Comparison of ENCODE assay signal across 11 cellular contexts in genomic region chr18:3051718-3052410, GRCh38. TPM values are rescaled to one million over a fixed set of nuclear protein-coding genes. Genes with fewer than 3 reads are reported as not detected.
A peak's percentile ranks its signal among the peaks of the same experiment; 100 is the strongest.
DNase-seq lines count a peak whose midpoint lies in the region; ATAC-seq lines count a peak whose summit lies in the region.
"Had no signal": no experiment of that assay in that cellular context is flagged by ENCODE, and none has a peak within 500 bp of the region (broad histone marks: within the 10 kb centered on the region; RNA-seq: fewer than 3 reads in every experiment).

No MANE protein-coding gene starts in this region.

- H3K4me3 Mint-ChIP-seq in activated CD4-positive, alpha-beta T cell treated with anti-CD3 and anti-CD28 coated beads for 36 hours: no peak overlapping the region
- no peak overlapping the region for H3K4me3 Mint-ChIP-seq in activated naive CD8-positive, alpha-beta T cell treated with anti-CD3 and anti-CD28 coated beads, Interleukin-2, amount 10 ng/mL, durations not matched to agents 7 days and 5 days

- DNase-seq in activated CD4-positive, alpha-beta T cell treated with anti-CD3 and anti-CD28 coated beads for 36 hours: no peak
- no peak for DNase-seq in activated CD4-positive, alpha-beta T cell treated with anti-CD3 and anti-CD28 coated beads for 48 hours
- DNase-seq in NCI-H2029 treated with DMSO at 0.1 percent for 48 hours (lab: John Stamatoyannopoulos, UW): peak; percentile 21
- DNase-seq in activated naive CD8-positive, alpha-beta T cell treated with anti-CD3 and anti-CD28 coated beads, Interleukin-2, amount 10 ng/mL, durations not matched to agents 7 days and 5 days: no peak
- DNase-seq in renal cortical epithelial cell (ENCODE audit: low read depth): peak; percentile 77
- no peak for DNase-seq in NCI-H1436 treated with DMSO at 0.1 percent for 48 hours (lab: John Stamatoyannopoulos, UW)
- DNase-seq: dorsolateral prefrontal cortex, NCI-H1694 had no signal

- POLR2A ChIA-PET in activated CD4-positive, alpha-beta T cell treated with anti-CD3 and anti-CD28 coated beads for 36 hours (lab: Charles Lee): no interaction called here
- POLR2A ChIA-PET in activated naive CD8-positive, alpha-beta T cell treated with anti-CD3 and anti-CD28 coated beads, Interleukin-2, amount 10 ng/mL, durations not matched to agents 7 days and 5 days (lab: Charles Lee): no interaction called here

- intact Hi-C loops in activated CD4-positive, alpha-beta T cell treated with anti-CD3 and anti-CD28 coated beads for 36 hours (cut with DNase I, micrococcal nuclease): no loop called here

- ATAC-seq in activated CD4-positive, alpha-beta T cell treated with anti-CD3 and anti-CD28 coated beads for 36 hours: peak; percentile 70
- ATAC-seq in activated naive CD8-positive, alpha-beta T cell treated with anti-CD3 and anti-CD28 coated beads, Interleukin-2, amount 10 ng/mL, durations not matched to agents 7 days and 5 days (ENCODE audit: low read depth): peak; percentile 40
- ATAC-seq in HG03196 (IDR thresholded peaks at IDR 0.05; ENCODE audit: unreplicated experiment) (no peak), HG03139 (IDR thresholded peaks at IDR 0.05; ENCODE audit: unreplicated experiment) (no peak)

- H3K4me1 Mint-ChIP-seq in activated CD4-positive, alpha-beta T cell treated with anti-CD3 and anti-CD28 coated beads for 36 hours: peaks cover 33% of the 10 kb centered on the region
- H3K4me1 Mint-ChIP-seq in activated naive CD8-positive, alpha-beta T cell treated with anti-CD3 and anti-CD28 coated beads, Interleukin-2, amount 10 ng/mL, durations not matched to agents 7 days and 5 days: peaks cover 14% of the 10 kb centered on the region

- peak overlapping the region; percentile 40 for H3K27ac Mint-ChIP-seq in activated CD4-positive, alpha-beta T cell treated with anti-CD3 and anti-CD28 coated beads for 36 hours
- H3K27ac Mint-ChIP-seq in activated naive CD8-positive, alpha-beta T cell treated with anti-CD3 and anti-CD28 coated beads, Interleukin-2, amount 10 ng/mL, durations not matched to agents 7 days and 5 days: peak overlapping the region; percentile 0

- H3K36me3 Mint-ChIP-seq in activated CD4-positive, alpha-beta T cell treated with anti-CD3 and anti-CD28 coated beads for 36 hours (ENCODE audit: low read depth): no peaks in the 10 kb centered on the region
- H3K36me3 Mint-ChIP-seq in activated naive CD8-positive, alpha-beta T cell treated with anti-CD3 and anti-CD28 coated beads, Interleukin-2, amount 10 ng/mL, durations not matched to agents 7 days and 5 days: peaks cover 14% of the 10 kb centered on the region

- peaks cover 3% of the 10 kb centered on the region for H3K9me3 Mint-ChIP-seq in activated CD4-positive, alpha-beta T cell treated with anti-CD3 and anti-CD28 coated beads for 36 hours (ENCODE audit: low read depth)
- peaks cover 16% of the 10 kb centered on the region for H3K9me3 Mint-ChIP-seq in activated naive CD8-positive, alpha-beta T cell treated with anti-CD3 and anti-CD28 coated beads, Interleukin-2, amount 10 ng/mL, durations not matched to agents 7 days and 5 days

- CTCF ChIA-PET in activated CD4-positive, alpha-beta T cell treated with anti-CD3 and anti-CD28 coated beads for 36 hours (lab: Charles Lee): interaction anchor here (0.7 to 1.3 kb wide), 3 partner anchors 8 to 361 kb away, joined by 3 to 4 read pairs (median 3); no protein-coding TSS in a partner anchor

- H3K27me3 Mint-ChIP-seq in activated CD4-positive, alpha-beta T cell treated with anti-CD3 and anti-CD28 coated beads for 36 hours: no peaks in the 10 kb centered on the region
- H3K27me3 Mint-ChIP-seq in activated naive CD8-positive, alpha-beta T cell treated with anti-CD3 and anti-CD28 coated beads, Interleukin-2, amount 10 ng/mL, durations not matched to agents 7 days and 5 days: peaks cover 2% of the 10 kb centered on the region
- H3K27me3 Mint-ChIP-seq: progenitor cell of endocrine pancreas had no signal

RNA-seq across cellular contexts. Expression of gene LPIN2, which starts 38.9 kb away (rescaled TPM):
- 10 to 100 TPM; 82.6 to 95.3 TPM for total RNA-seq in activated CD4-positive, alpha-beta T cell treated with anti-CD3 and anti-CD28 coated beads for 36 hours
- 10 to 100 TPM; 91.0 to 93.9 TPM for total RNA-seq in activated naive CD8-positive, alpha-beta T cell treated with anti-CD3 and anti-CD28 coated beads, Interleukin-2, amount 10 ng/mL, durations not matched to agents 7 days and 5 days
- 29.3 and 56.0 TPM in 2 replicates for total RNA-seq in renal cortical epithelial cell

Comparison
In these comparisons a context has a peak if more than half of its experiments do, and no peak if none do; other contexts are left out.
1. ATAC-seq: peak in activated CD4-positive, alpha-beta T cell treated with anti-CD3 and anti-CD28 coated beads for 36 hours (single experiment) and activated naive CD8-positive, alpha-beta T cell treated with anti-CD3 and anti-CD28 coated beads, Interleukin-2, amount 10 ng/mL, durations not matched to agents 7 days and 5 days (single experiment); none in HG03196 (single experiment) and HG03139 (single experiment).
2. DNase-seq: peak in NCI-H2029 treated with DMSO at 0.1 percent for 48 hours (single experiment) and renal cortical epithelial cell (single experiment); none in activated CD4-positive, alpha-beta T cell treated with anti-CD3 and anti-CD28 coated beads for 36 hours (single experiment), activated CD4-positive, alpha-beta T cell treated with anti-CD3 and anti-CD28 coated beads for 48 hours (single experiment), activated naive CD8-positive, alpha-beta T cell treated with anti-CD3 and anti-CD28 coated beads, Interleukin-2, amount 10 ng/mL, durations not matched to agents 7 days and 5 days (single experiment) and NCI-H1436 treated with DMSO at 0.1 percent for 48 hours (single experiment).